Comparison of ENCODE assay signal across 8 cellular contexts in genomic region chr16:2838928-2839327, GRCh38.
DNase-seq lines count a peak whose midpoint lies in the region; ATAC-seq lines count a peak whose summit lies in the region.

No MANE protein-coding gene starts in this region.

- DNase-seq in DMS79 (lab: John Stamatoyannopoulos, UW) (peak; percentile 23), HUDEP-2 (lab: John Stamatoyannopoulos, UW; ENCODE audit: unreplicated experiment in 76 of 76) (peak in 45 of 76 experiments; percentile 2 to 66 (median 31)), T follicular helper cell (ENCODE audit: low read depth) (peak; percentile 32), astrocyte of the hippocampus (ENCODE audit: low read depth, low spot score) (peak; percentile 96), hypothalamus (lab: John Stamatoyannopoulos, UW) (peak in 46 of 51 donors; percentile 1 to 80 (median 54)), skeletal muscle cell (ENCODE audit: low read depth) (peak; percentile 43)

- H3K4me3 ChIP-seq in skeletal muscle cell (ENCODE audit: low read depth, low read length) = no peak overlapping the region

- ATAC-seq in GM21447 (IDR thresholded peaks at IDR 0.05; ENCODE audit: unreplicated experiment) = no peak
- ATAC-seq in GM19328 (IDR thresholded peaks at IDR 0.05; ENCODE audit: unreplicated experiment) = no peak

Comparison
In these comparisons a context has a peak if more than half of its experiments do, and no peak if none do; other contexts are left out.
1. DNase-seq: peak in every context shown above with its lines; median percentile 96 in astrocyte of the hippocampus; 54 in hypothalamus; 43 in skeletal muscle cell; 32 in T follicular helper cell; 31 in HUDEP-2; 23 in DMS79.